In the genomic region with DNA sequence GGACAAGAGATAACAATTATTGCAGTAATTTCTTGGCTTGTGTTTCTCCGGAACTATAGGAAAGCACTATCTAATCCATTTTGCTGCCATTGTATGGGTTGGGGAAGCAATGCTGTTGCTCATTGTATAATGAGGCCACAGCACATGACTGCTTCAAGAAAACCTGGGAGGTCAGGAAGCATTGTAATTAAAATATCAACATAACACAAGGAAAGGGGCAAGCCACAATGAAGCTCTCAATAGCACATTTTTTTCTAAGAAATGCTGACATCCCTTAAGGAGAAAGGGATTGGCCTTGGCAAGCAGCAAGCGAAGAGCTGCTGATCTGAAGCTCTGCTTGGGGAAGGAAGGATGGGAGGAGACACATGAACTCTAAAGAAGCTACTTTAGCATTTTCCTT, we compare ENCODE assay signal across 12 cellular contexts. TPM values are rescaled to one million over a fixed set of nuclear protein-coding genes. Genes with fewer than 3 reads are reported as not detected.
A peak's percentile ranks its signal among the peaks of the same experiment; 100 is the strongest.
DNase-seq lines count a peak whose midpoint lies in the region; ATAC-seq and TF ChIP-seq lines count a peak whose summit lies in the region.
"Had no signal": no experiment of that assay in that cellular context is flagged by ENCODE, and none has a peak within 500 bp of the region (broad histone marks: within the 10 kb centered on the region; RNA-seq: fewer than 3 reads in every experiment).

No MANE protein-coding gene starts in this region.

- H3K9me3 ChIP-seq in cardiac muscle cell (ENCODE audit: low read depth): no peaks in the 10 kb centered on the region
- H3K9me3 ChIP-seq in NT2/D1 (ENCODE audit: insufficient read depth, low read length): peaks cover 4% of the 10 kb centered on the region; the same call in 1 of the 2 replicates
- no peaks in the 10 kb centered on the region for H3K9me3 ChIP-seq in right cardiac atrium (ENCODE audit: control insufficient read depth, low read length)
- H3K9me3 ChIP-seq: BLaER1 treated with 17β-estradiol and CSF1 and Interleukin-3, amounts not matched to agents 10 nM and 100 nM had no signal

- H3K9ac ChIP-seq in NT2/D1 (ENCODE audit: insufficient read length, low read depth): no peak overlapping the region
- H3K9ac ChIP-seq: BLaER1 treated with 17β-estradiol and CSF1 and Interleukin-3, amounts not matched to agents 10 nM and 100 nM had no signal

- ATAC-seq in left ventricle myocardium superior: no peak
- no peak for ATAC-seq in right cardiac atrium
- ATAC-seq: Panc1 had no signal

- peaks cover 38% of the 10 kb centered on the region for H3K4me1 ChIP-seq in cardiac muscle cell (ENCODE audit: low read depth)
- H3K4me1 ChIP-seq in NT2/D1 (ENCODE audit: insufficient read depth, insufficient read length): peaks cover 21% of the 10 kb centered on the region
- peaks cover 41% of the 10 kb centered on the region for H3K4me1 ChIP-seq in right cardiac atrium (ENCODE audit: control insufficient read depth, insufficient read depth, low read length)

- intact Hi-C loops in left ventricle myocardium superior (cut with micrococcal nuclease) (no loop called here), right cardiac atrium (cut with DNase I) (no loop called here)

- no peak overlapping the region for H3K4me3 ChIP-seq in cardiac muscle cell
- H3K4me3 ChIP-seq in NT2/D1 (ENCODE audit: insufficient read length, low read depth): no peak overlapping the region
- H3K4me3 ChIP-seq in right cardiac atrium (ENCODE audit: low read length): no peak overlapping the region
- H3K4me3 ChIP-seq: BLaER1 treated with 17β-estradiol and CSF1 and Interleukin-3, amounts not matched to agents 10 nM and 100 nM had no signal

- H3K36me3 ChIP-seq in cardiac muscle cell (no peaks in the 10 kb centered on the region), NT2/D1 (ENCODE audit: insufficient read depth, insufficient read length, low read length) (peaks cover 55% of the 10 kb centered on the region)

- peak overlapping the region; percentile 24 for H3K27ac ChIP-seq in cardiac muscle cell
- H3K27ac ChIP-seq in right cardiac atrium (ENCODE audit: low read length): peak overlapping the region; percentile 1
- no peak overlapping the region for H3K27ac ChIP-seq in caudate nucleus (ENCODE audit: low read depth, low read length)
- H3K27ac ChIP-seq: BLaER1 treated with 17β-estradiol and CSF1 and Interleukin-3, amounts not matched to agents 10 nM and 100 nM had no signal

- TF ChIP-seq CTCF in cardiac muscle cell (IDR thresholded peaks at IDR 0.05; ENCODE audit: low read depth, low read length): no peak

- DNase-seq in cardiac muscle cell (ENCODE audit: low read depth in 1 of 2, low spot score in 1 of 2) (no peak), left ventricle myocardium superior (no peak), NT2/D1 (ENCODE audit: low read depth, low spot score) (peak; percentile 91), right cardiac atrium (no peak), iPS-NIHi7 (ENCODE audit: extremely low spot score) (peak; percentile 64), NCI-H510A treated with DMSO at 0.1 percent for 48 hours (lab: John Stamatoyannopoulos, UW) (no peak), ACHN (no peak), caudate nucleus (lab: John Stamatoyannopoulos, UW) (no peak)
- DNase-seq: 8988T, NCI-H146 had no signal

- H3K27me3 ChIP-seq in cardiac muscle cell: no peaks in the 10 kb centered on the region
- H3K27me3 ChIP-seq in NT2/D1 (ENCODE audit: insufficient read depth, insufficient read length): no peaks in the 10 kb centered on the region
- H3K27me3 ChIP-seq in right cardiac atrium (ENCODE audit: control insufficient read depth, insufficient read depth): no peaks in the 10 kb centered on the region

- in situ Hi-C loops in ACHN (cut with HindIII; ENCODE audit: low pct_ligation_motif_present, low pct_unique_long_range_greater_than_20kb, low sequenced_read_pairs): no loop called here

- 67% methylated on average over 2 of the region's 2 CpGs for WGBS in right cardiac atrium

RNA-seq across cellular contexts. Expression of gene PLPP3, which starts 44.0 kb away (rescaled TPM):
- total RNA-seq in cardiac muscle cell (56.2 and 58.2 TPM in 2 replicates), left ventricle myocardium superior (140 TPM), right cardiac atrium (100 to 1,000 TPM in 1 of 4 donors, 10 to 100 TPM in 3; 85.4 to 120 (median 94.6) TPM)
- polyA plus RNA-seq in cardiac muscle cell (41.3 and 41.4 TPM in 2 replicates), right cardiac atrium (47.7 TPM)

Comparison
In these comparisons a context has a peak if more than half of its experiments do, and no peak if none do; other contexts are left out.
1. DNase-seq: peak in NT2/D1 (single experiment) and iPS-NIHi7 (single experiment); none in cardiac muscle cell (0 of 2), left ventricle myocardium superior (single experiment), right cardiac atrium (0 of 3), NCI-H510A treated with DMSO at 0.1 percent for 48 hours (single experiment), ACHN (single experiment) and caudate nucleus (0 of 61).